Comparison of ENCODE assay signal across 24 cellular contexts in the genomic region with DNA sequence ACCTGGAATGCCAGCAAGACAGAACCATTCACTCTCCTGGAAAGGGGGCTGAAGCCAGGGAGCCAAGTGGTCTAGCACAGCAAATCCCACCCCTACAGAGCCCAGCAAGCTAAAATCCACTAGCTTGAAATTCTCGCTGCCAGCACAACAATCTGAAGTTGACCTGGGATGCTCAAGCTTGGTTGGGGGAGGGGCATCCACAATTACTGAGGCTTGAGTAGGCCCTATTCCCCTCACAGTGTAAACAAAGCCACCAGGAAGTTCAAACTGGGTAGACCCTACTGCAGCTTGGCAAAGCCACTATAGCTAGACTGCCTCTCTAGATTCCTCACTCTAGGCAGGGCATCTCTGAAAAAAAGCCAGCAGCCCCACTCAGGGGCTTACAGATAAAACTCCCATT. TPM values are rescaled to one million over a fixed set of nuclear protein-coding genes. Genes with fewer than 3 reads are reported as not detected.
DNase-seq lines count a peak whose midpoint lies in the region; ATAC-seq and TF ChIP-seq lines count a peak whose summit lies in the region.
"Had no signal": no experiment of that assay in that cellular context is flagged by ENCODE, and none has a peak within 500 bp of the region (broad histone marks: within the 10 kb centered on the region; RNA-seq: fewer than 3 reads in every experiment).

No MANE protein-coding gene starts in this region.

- H3K36me3 Mint-ChIP-seq in GM23338 (ENCODE audit: low read depth) (peaks cover 8% of the 10 kb centered on the region; the same call in 2 of the 3 replicates), memory B cell (peaks cover 7% of the 10 kb centered on the region)

- H3K9me3 ChIP-seq in NT2/D1 (ENCODE audit: insufficient read depth, low read length): no peaks in the 10 kb centered on the region
- H3K9me3 ChIP-seq: MG63, SK-N-SH had no signal

- H4K20me1 ChIP-seq in GM23338 (replicated peaks; ENCODE audit: insufficient read depth): no peaks in the 10 kb centered on the region; the same call in 1 of the 2 replicates

- H3K4me3 Mint-ChIP-seq in GM23338: no peak overlapping the region
- no peak overlapping the region for H3K4me3 Mint-ChIP-seq in memory B cell
- H3K4me3 Mint-ChIP-seq: B cell, HFFc6 had no signal

- peak overlapping the region; percentile 32; the same call in 1 of the 2 replicates for H3K4me3 ChIP-seq in GM23338
- no peak overlapping the region for H3K4me3 ChIP-seq in NT2/D1 (ENCODE audit: insufficient read length, low read depth)
- H3K4me3 ChIP-seq: MG63 had no signal

- H3K9me3 Mint-ChIP-seq in GM23338 (peaks cover 13% of the 10 kb centered on the region), memory B cell (no peaks in the 10 kb centered on the region)

- DNase-seq in NCI-H2029 (lab: John Stamatoyannopoulos, UW) (peak; percentile 21), NCI-H2029 treated with DMSO at 0.1 percent for 48 hours (lab: John Stamatoyannopoulos, UW) (no peak), GM23338 (ENCODE audit: low spot score) (peak; percentile 58), NT2/D1 (ENCODE audit: low read depth, low spot score) (peak; percentile 25), memory B cell (ENCODE audit: low spot score in 2 of 2) (no peak), glomerular visceral epithelial cell (ENCODE audit: extremely low spot score) (no peak)
- DNase-seq: COR-L47, DMS 273 treated with DMSO at 0.1 percent for 48 hours, EL, HFFc6, Kasumi-1, MG63, NCI-H1048, NCI-H1436, NCI-H2081 treated with DMSO at 0.1 percent for 48 hours, NCI-H226, NCI-H774, OCI-M1, SHP77 treated with DMSO at 0.1 percent for 48 hours, SK-N-SH had no signal

- H3K36me3 ChIP-seq in GM23338 (ENCODE audit: insufficient read depth) (no peaks in the 10 kb centered on the region), NT2/D1 (ENCODE audit: insufficient read depth, insufficient read length, low read length) (no peaks in the 10 kb centered on the region)
- H3K36me3 ChIP-seq: MG63 had no signal

- H3K9ac ChIP-seq in NT2/D1 (ENCODE audit: insufficient read length, low read depth): no peak overlapping the region
- H3K9ac ChIP-seq: SK-N-SH had no signal

- no peak overlapping the region for H3K27ac ChIP-seq in GM23338 (ENCODE audit: low read depth)
- H3K27ac ChIP-seq: HL-60 had no signal

- H3K4me1 Mint-ChIP-seq in GM23338: peaks cover 12% of the 10 kb centered on the region
- peaks cover 39% of the 10 kb centered on the region for H3K4me1 Mint-ChIP-seq in memory B cell

- ATAC-seq in GM23338 (peak; percentile 75), memory B cell (ENCODE audit: low read depth) (no peak), HG02798 (IDR thresholded peaks at IDR 0.05; ENCODE audit: poor library complexity, unreplicated experiment) (no peak), GM21360 (IDR thresholded peaks at IDR 0.05; ENCODE audit: unreplicated experiment) (no peak)

- no peak for TF ChIP-seq CTCF in GM23338 (conservative IDR thresholded peaks at IDR 0.05; ENCODE audit: low read depth in 2 of 2)

- H3K27ac Mint-ChIP-seq in GM23338 (no peak overlapping the region), memory B cell (peak overlapping the region; percentile 11)
- H3K27ac Mint-ChIP-seq: B cell, HFFc6 had no signal

- H3K27me3 ChIP-seq in GM23338 (ENCODE audit: insufficient read depth) (no peaks in the 10 kb centered on the region), NT2/D1 (ENCODE audit: insufficient read depth, insufficient read length) (no peaks in the 10 kb centered on the region)
- H3K27me3 ChIP-seq: MG63 had no signal

- H3F3A ChIP-seq in GM23338 (replicated peaks; ENCODE audit: low read depth): no peaks in the 10 kb centered on the region

- no peaks in the 10 kb centered on the region for H3K9me2 ChIP-seq in GM23338 (ENCODE audit: insufficient read depth)

- H3K79me2 ChIP-seq in GM23338 (replicated peaks; ENCODE audit: insufficient read depth): peaks cover 55% of the 10 kb centered on the region

- H3K27me3 Mint-ChIP-seq in GM23338 (ENCODE audit: insufficient read depth, low read depth, poor library complexity) (no peaks in the 10 kb centered on the region), memory B cell (no peaks in the 10 kb centered on the region)
- H3K27me3 Mint-ChIP-seq: B cell had no signal

- H2AFZ ChIP-seq in GM23338: no peak overlapping the region

- H3K4me1 ChIP-seq in GM23338 (ENCODE audit: insufficient read depth): peaks cover 11% of the 10 kb centered on the region
- H3K4me1 ChIP-seq in NT2/D1 (ENCODE audit: insufficient read depth, insufficient read length): no peaks in the 10 kb centered on the region

- H3K4me2 ChIP-seq in GM23338: peak overlapping the region; percentile 69
- H3K4me2 ChIP-seq: SK-N-SH had no signal

TF ChIP-seq in GM23338, 12 proteins besides CTCF, POLR2A, EP300 and RAD21 (continues in another document):
- TF ChIP-seq, protein P1, sequence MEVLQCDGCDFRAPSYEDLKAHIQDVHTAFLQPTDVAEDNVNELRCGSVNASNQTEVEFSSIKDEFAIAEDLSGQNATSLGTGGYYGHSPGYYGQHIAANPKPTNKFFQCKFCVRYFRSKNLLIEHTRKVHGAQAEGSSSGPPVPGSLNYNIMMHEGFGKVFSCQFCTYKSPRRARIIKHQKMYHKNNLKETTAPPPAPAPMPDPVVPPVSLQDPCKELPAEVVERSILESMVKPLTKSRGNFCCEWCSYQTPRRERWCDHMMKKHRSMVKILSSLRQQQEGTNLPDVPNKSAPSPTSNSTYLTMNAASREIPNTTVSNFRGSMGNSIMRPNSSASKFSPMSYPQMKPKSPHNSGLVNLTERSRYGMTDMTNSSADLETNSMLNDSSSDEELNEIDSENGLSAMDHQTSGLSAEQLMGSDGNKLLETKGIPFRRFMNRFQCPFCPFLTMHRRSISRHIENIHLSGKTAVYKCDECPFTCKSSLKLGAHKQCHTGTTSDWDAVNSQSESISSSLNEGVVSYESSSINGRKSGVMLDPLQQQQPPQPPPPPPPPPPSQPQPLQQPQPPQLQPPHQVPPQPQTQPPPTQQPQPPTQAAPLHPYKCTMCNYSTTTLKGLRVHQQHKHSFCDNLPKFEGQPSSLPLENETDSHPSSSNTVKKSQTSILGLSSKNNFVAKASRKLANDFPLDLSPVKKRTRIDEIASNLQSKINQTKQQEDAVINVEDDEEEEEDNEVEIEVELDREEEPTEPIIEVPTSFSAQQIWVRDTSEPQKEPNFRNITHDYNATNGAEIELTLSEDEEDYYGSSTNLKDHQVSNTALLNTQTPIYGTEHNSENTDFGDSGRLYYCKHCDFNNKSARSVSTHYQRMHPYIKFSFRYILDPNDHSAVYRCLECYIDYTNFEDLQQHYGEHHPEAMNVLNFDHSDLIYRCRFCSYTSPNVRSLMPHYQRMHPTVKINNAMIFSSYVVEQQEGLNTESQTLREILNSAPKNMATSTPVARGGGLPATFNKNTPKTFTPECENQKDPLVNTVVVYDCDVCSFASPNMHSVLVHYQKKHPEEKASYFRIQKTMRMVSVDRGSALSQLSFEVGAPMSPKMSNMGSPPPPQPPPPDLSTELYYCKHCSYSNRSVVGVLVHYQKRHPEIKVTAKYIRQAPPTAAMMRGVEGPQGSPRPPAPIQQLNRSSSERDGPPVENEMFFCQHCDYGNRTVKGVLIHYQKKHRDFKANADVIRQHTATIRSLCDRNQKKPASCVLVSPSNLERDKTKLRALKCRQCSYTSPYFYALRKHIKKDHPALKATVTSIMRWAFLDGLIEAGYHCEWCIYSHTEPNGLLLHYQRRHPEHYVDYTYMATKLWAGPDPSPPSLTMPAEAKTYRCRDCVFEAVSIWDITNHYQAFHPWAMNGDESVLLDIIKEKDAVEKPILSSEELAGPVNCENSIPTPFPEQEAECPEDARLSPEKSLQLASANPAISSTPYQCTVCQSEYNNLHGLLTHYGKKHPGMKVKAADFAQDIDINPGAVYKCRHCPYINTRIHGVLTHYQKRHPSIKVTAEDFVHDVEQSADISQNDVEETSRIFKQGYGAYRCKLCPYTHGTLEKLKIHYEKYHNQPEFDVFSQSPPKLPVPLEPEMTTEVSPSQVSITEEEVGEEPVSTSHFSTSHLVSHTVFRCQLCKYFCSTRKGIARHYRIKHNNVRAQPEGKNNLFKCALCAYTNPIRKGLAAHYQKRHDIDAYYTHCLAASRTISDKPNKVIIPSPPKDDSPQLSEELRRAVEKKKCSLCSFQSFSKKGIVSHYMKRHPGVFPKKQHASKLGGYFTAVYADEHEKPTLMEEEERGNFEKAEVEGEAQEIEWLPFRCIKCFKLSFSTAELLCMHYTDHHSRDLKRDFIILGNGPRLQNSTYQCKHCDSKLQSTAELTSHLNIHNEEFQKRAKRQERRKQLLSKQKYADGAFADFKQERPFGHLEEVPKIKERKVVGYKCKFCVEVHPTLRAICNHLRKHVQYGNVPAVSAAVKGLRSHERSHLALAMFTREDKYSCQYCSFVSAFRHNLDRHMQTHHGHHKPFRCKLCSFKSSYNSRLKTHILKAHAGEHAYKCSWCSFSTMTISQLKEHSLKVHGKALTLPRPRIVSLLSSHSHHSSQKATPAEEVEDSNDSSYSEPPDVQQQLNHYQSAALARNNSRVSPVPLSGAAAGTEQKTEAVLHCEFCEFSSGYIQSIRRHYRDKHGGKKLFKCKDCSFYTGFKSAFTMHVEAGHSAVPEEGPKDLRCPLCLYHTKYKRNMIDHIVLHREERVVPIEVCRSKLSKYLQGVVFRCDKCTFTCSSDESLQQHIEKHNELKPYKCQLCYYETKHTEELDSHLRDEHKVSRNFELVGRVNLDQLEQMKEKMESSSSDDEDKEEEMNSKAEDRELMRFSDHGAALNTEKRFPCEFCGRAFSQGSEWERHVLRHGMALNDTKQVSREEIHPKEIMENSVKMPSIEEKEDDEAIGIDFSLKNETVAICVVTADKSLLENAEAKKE (CRISPR knock-in tag; IDR thresholded peaks at IDR 0.05): no peak
- no peak for TF ChIP-seq EZH2phosphoT487 (IDR thresholded peaks at IDR 0.05; ENCODE audit: unreplicated experiment)
- no peak for TF ChIP-seq NANOG (IDR thresholded peaks at IDR 0.05; ENCODE audit: borderline replicate concordance)
- TF ChIP-seq EZH2 (IDR thresholded peaks at IDR 0.05; ENCODE audit: low read depth, unreplicated experiment): no peak
- TF ChIP-seq ETS1 (IDR thresholded peaks at IDR 0.05): no peak

RNA-seq across cellular contexts. Expression of gene RIGI, which starts 17.3 kb away (rescaled TPM):
- 12.9 and 14.2 TPM in 2 replicates for total RNA-seq in GM23338 (2014; rRNA removed; shearing (Covaris generic))
- polyA plus RNA-seq in GM23338 (2016; fragmentation: Nextera tagmentation; extraction: Ambion mirVana): 10.9 and 14.7 TPM in 2 replicates

RNA-seq across cellular contexts. Expression of gene SMIM27, which starts 43.4 kb away (rescaled TPM):
- 0.39 and 3.4 TPM in 2 replicates for total RNA-seq in GM23338 (2014; rRNA removed; shearing (Covaris generic))
- 106 and 116 TPM in 2 replicates for polyA plus RNA-seq in GM23338 (2016; fragmentation: Nextera tagmentation; extraction: Ambion mirVana)

RNA-seq across cellular contexts. Expression of gene TOPORS, which starts 43.7 kb away (rescaled TPM):
- 35.9 and 43.3 TPM in 2 replicates for total RNA-seq in GM23338 (2014; rRNA removed; shearing (Covaris generic))
- 26.5 and 31.8 TPM in 2 replicates for polyA plus RNA-seq in GM23338 (2016; fragmentation: Nextera tagmentation; extraction: Ambion mirVana)

Comparison
In these comparisons a context has a peak if more than half of its experiments do, and no peak if none do; other contexts are left out.
1. DNase-seq: peak in NCI-H2029 (single experiment), GM23338 (single experiment) and NT2/D1 (single experiment); none in NCI-H2029 treated with DMSO at 0.1 percent for 48 hours (single experiment), memory B cell (0 of 2) and glomerular visceral epithelial cell (single experiment).